In the genomic region with DNA sequence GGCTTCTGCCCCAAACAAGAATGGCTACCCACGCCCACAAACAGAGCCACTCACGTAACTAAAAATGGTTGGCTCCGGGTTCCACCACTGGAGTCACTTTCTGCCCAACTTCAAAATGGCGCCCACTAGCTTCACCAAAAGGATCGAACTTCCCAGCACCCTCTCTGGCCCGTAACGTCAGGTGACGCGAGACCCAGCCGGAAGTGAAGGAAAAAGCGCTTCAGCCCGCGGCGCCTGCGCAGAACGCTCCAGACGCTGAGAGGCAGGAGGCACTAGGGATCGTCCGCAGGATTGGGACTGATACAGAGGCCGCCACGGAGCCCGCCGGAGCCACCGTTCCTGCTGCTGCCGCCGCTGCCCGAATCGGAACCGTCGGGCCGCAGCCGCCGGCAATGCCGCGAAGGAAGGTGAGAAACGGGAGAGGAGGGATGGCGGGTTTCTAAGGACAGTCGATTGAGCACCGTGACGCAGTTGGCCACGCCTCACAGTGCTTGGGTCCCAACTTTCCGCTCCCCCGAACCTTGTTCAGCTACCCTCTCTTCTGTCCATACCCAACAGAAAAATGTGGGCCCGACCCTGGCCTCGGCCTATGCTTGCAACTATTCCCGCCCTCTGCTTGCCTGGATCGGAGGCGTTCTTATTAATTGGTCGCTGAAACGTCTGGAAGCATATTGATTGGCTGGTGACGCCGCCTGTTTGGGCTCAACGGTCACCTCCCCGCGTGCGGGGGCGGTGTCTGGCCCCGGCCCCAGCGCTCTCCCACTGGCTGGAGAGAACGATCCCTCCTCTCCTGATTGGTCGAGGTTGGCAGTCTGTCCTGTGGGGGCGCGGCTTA, we compare ENCODE assay signal across 8 cellular contexts. TPM values are rescaled to one million over a fixed set of nuclear protein-coding genes. Genes with fewer than 3 reads are reported as not detected.
DNase-seq lines count a peak whose midpoint lies in the region; ATAC-seq and TF ChIP-seq lines count a peak whose summit lies in the region.

A gene (plus strand): TSS at position 239 of the 835 bp plus-strand sequence. CDS start 154 bp downstream, at position 393.

- H3K27ac ChIP-seq in thymus (ENCODE audit: low read depth) = peak within 1 kb of the TSS; percentile 99

- WGBS in thymus = under 1% methylated on average over 63 of the region's 63 CpGs

- TF ChIP-seq CTCF in GM12864 (IDR thresholded peaks at IDR 0.05; ENCODE audit: low read depth, low read length, missing control alignments) (no peak), osteocyte (IDR thresholded peaks at IDR 0.05) (no peak)

- peak within 1 kb of the TSS; percentile 97 for H3K27ac Mint-ChIP-seq in osteocyte (ENCODE audit: unreplicated experiment)

- H3K4me3 Mint-ChIP-seq in osteocyte (ENCODE audit: unreplicated experiment) = peak within 1 kb of the TSS; percentile 94

- peaks cover 16% of the 10 kb centered on the region for H3K36me3 ChIP-seq in thymus (ENCODE audit: control insufficient read depth, insufficient read depth)

- peaks cover 17% of the 10 kb centered on the region for H3K4me1 ChIP-seq in thymus (ENCODE audit: control insufficient read depth, insufficient read depth, low read length)

- no peaks in the 10 kb centered on the region for H3K9me3 ChIP-seq in thymus (ENCODE audit: control insufficient read depth)

- no peaks in the 10 kb centered on the region for H3K27me3 ChIP-seq in thymus (ENCODE audit: control insufficient read depth, insufficient read depth)

- H3K9me3 Mint-ChIP-seq in osteocyte (ENCODE audit: unreplicated experiment) = no peaks in the 10 kb centered on the region

- DNase-seq in GM12864 (ENCODE audit: low read depth) (peak; percentile 99), NCI-H1417 (lab: John Stamatoyannopoulos, UW) (peak; percentile 98 to 100 (median 99)), SW 1271 (lab: John Stamatoyannopoulos, UW) (peak; percentile 98 to 99), head of caudate nucleus (peak; percentile 97 to 100 (median 99)), osteocyte (ENCODE audit: extremely low spot score, unreplicated experiment) (peak; percentile 99)
- DNase-seq in activated naive CD8-positive, alpha-beta T cell treated with anti-CD3 and anti-CD28 coated beads, Interleukin-2, amount 50 U/mL, for 16 hours (ENCODE audit: low read depth, low spot score) = peak; percentile 96

- intact Hi-C loops in head of caudate nucleus (cut with DNase I) = loop anchor here (2.0 kb wide), 1 partner anchor 80 kb away; no protein-coding TSS in a partner anchor

- H3K36me3 Mint-ChIP-seq in osteocyte (ENCODE audit: unreplicated experiment) = peaks cover 14% of the 10 kb centered on the region

- ATAC-seq in HG02759 (IDR thresholded peaks at IDR 0.05; ENCODE audit: unreplicated experiment) = peak; percentile 92

- H3K27me3 Mint-ChIP-seq in osteocyte (ENCODE audit: unreplicated experiment) = peaks cover 7% of the 10 kb centered on the region

- peaks cover 42% of the 10 kb centered on the region for H3K4me1 Mint-ChIP-seq in osteocyte (ENCODE audit: unreplicated experiment)

- H3K4me3 ChIP-seq in GM12864 (ENCODE audit: low read depth, low read length) = peak within 1 kb of the TSS; percentile 94
- H3K4me3 ChIP-seq in thymus (ENCODE audit: low read length) = peak within 1 kb of the TSS; percentile 69

RNA-seq across cellular contexts. Expression of the gene that starts here (rescaled TPM):
- 50.5 and 58.0 TPM in 2 replicates for total RNA-seq in osteocyte
- 14.2 TPM for polyA plus RNA-seq in thymus

Comparison
In these comparisons a context has a peak if more than half of its experiments do, and no peak if none do; other contexts are left out.
1. Peak in every context shown above with its lines: DNase-seq, ATAC-seq, H3K4me3 ChIP-seq and H3K27ac ChIP-seq.